32 cellular contexts compared by ENCODE assay signal in genomic region chr13:46731535-46731934, GRCh38.
"Had no signal": no experiment of that assay in that cellular context is flagged by ENCODE, and none has a peak within 500 bp of the region (broad histone marks: within the 10 kb centered on the region; RNA-seq: fewer than 3 reads in every experiment).

No MANE protein-coding gene starts in this region.

- H3K27me3 Mint-ChIP-seq: activated B cell treated with CpG ODN at 0.5 μM for 24 hours; activated CD4-positive, alpha-beta memory T cell treated with anti-CD3 and anti-CD28 coated beads for 36 hours; activated CD4-positive, alpha-beta T cell treated with anti-CD3 and anti-CD28 coated beads, Interleukin-2, amount 10 ng/mL, durations not matched to agents 24 days and 14 days; activated naive CD8-positive, alpha-beta T cell treated with anti-CD3 and anti-CD28 coated beads for 36 hours; activated T-helper 17 cell treated with anti-CD3 and anti-CD28 coated beads, Interleukin-2, amount 50 U/mL, for 72 hours had no signal

- H3K27ac Mint-ChIP-seq: activated B cell treated with CpG ODN at 0.5 μM for 24 hours; activated CD4-positive, alpha-beta memory T cell treated with anti-CD3 and anti-CD28 coated beads for 36 hours; activated CD4-positive, alpha-beta T cell treated with anti-CD3 and anti-CD28 coated beads, Interleukin-2, amount 10 ng/mL, durations not matched to agents 24 days and 14 days; activated naive CD4-positive, alpha-beta T cell treated with anti-CD3 and anti-CD28 coated beads for 36 hours; activated naive CD8-positive, alpha-beta T cell treated with anti-CD3 and anti-CD28 coated beads for 36 hours; activated T-cell treated with anti-CD3 and anti-CD28 coated beads, Interleukin-2, amount 50 U/mL, for 72 hours; activated T-helper 1 cell treated with anti-CD3 and anti-CD28 coated beads, Interleukin-12 subunit alpha, Interleukin-12 subunit beta, Interleukin-2, Interleukin-4 antibody, amounts not matched to agents 30 ng/mL and 10 ng/mL and 1 ng/mL, durations not matched to agents 14 hours and 24 hours and 36 hours; activated T-helper 17 cell treated with anti-CD3 and anti-CD28 coated beads, Interleukin-2, amount 50 U/mL, for 72 hours; T-helper 1 cell treated with Interleukin-12 subunit alpha and Interleukin-12 subunit beta and Interleukin-4 antibody, amounts not matched to agents 30 μg/mL and 1 μg/mL, for 36 hours; T-helper 2 cell treated with Interferon-gamma antibody and Interleukin-4, amounts not matched to agents 5 μg/mL and 100 μg/mL, for 36 hours had no signal

- H3K4me1 Mint-ChIP-seq: activated T-helper 17 cell treated with anti-CD3 and anti-CD28 coated beads, Interleukin-2, amount 50 U/mL, for 72 hours had no signal

- H3K9me3 Mint-ChIP-seq: activated B cell treated with CpG ODN at 0.5 μM for 24 hours; activated CD4-positive, alpha-beta memory T cell treated with anti-CD3 and anti-CD28 coated beads for 36 hours; activated CD4-positive, alpha-beta T cell treated with anti-CD3 and anti-CD28 coated beads, Interleukin-2, amount 10 ng/mL, durations not matched to agents 24 days and 14 days; activated naive CD4-positive, alpha-beta T cell treated with anti-CD3 and anti-CD28 coated beads for 36 hours; activated naive CD4-positive, alpha-beta T cell treated with anti-CD3 and anti-CD28 coated beads, Interleukin-2, amount 50 U/mL, for 72 hours; activated naive CD8-positive, alpha-beta T cell treated with anti-CD3 and anti-CD28 coated beads for 36 hours; activated T-cell treated with anti-CD3 and anti-CD28 coated beads, Interleukin-2, amount 50 U/mL, for 4 hours; activated T-cell treated with anti-CD3 and anti-CD28 coated beads, Interleukin-2, amount 50 U/mL, for 72 hours; activated T-helper 1 cell treated with anti-CD3 and anti-CD28 coated beads, Interleukin-12 subunit alpha, Interleukin-12 subunit beta, Interleukin-2, Interleukin-4 antibody, amounts not matched to agents 30 ng/mL and 10 ng/mL and 1 ng/mL, durations not matched to agents 14 hours and 24 hours and 36 hours; activated T-helper 17 cell treated with anti-CD3 and anti-CD28 coated beads, Interleukin-2, amount 50 U/mL, for 72 hours; T-helper 1 cell treated with Interleukin-12 subunit alpha and Interleukin-12 subunit beta and Interleukin-4 antibody, amounts not matched to agents 30 μg/mL and 1 μg/mL, for 36 hours; T-helper 2 cell treated with Interferon-gamma antibody and Interleukin-4, amounts not matched to agents 5 μg/mL and 100 μg/mL, for 36 hours had no signal

- DNase-seq: activated B cell treated with CpG ODN at 0.5 μM for 24 hours; activated CD4-positive, alpha-beta memory T cell treated with anti-CD3 and anti-CD28 coated beads for 36 hours; activated CD4-positive, alpha-beta T cell treated with anti-CD3 and anti-CD28 coated beads for 4 hours; activated CD4-positive, alpha-beta T cell treated with anti-CD3 and anti-CD28 coated beads, Interleukin-2, amount 10 ng/mL, durations not matched to agents 24 days and 14 days; activated CD4-positive, alpha-beta T cell treated with anti-CD3 and anti-CD28 coated beads, Interleukin-2, amount 50 U/mL, for 1 hour; activated CD4-positive, alpha-beta T cell treated with anti-CD3 and anti-CD28 coated beads, Interleukin-2, amount 50 U/mL, for 4 hours; activated CD4-positive, CD25-positive, alpha-beta regulatory T cell treated with anti-CD3 and anti-CD28 coated beads, Interleukin-2, amount 50 U/mL, for 72 hours; activated CD8-positive, alpha-beta memory T cell treated with anti-CD3 and anti-CD28 coated beads, Interleukin-2, amount 50 U/mL, for 4 hours; activated effector memory CD4-positive, alpha-beta T cell treated with anti-CD3 and anti-CD28 coated beads, Interleukin-2, amount 50 U/mL, for 16 hours; activated gamma-delta T cell treated with Interleukin-2 at 50 U/mL for 16 hours; activated naive CD4-positive, alpha-beta T cell; activated naive CD4-positive, alpha-beta T cell treated with anti-CD3 and anti-CD28 coated beads for 36 hours; activated naive CD4-positive, alpha-beta T cell treated with anti-CD3 and anti-CD28 coated beads, Interleukin-2, amount 50 U/mL, for 16 hours; activated naive CD8-positive, alpha-beta T cell treated with anti-CD3 and anti-CD28 coated beads for 36 hours; activated T-cell treated with anti-CD3 and anti-CD28 coated beads for 4 hours; activated T-cell treated with anti-CD3 and anti-CD28 coated beads, Interleukin-2, amount 50 U/mL, for 1 hour; activated T-cell treated with anti-CD3 and anti-CD28 coated beads, Interleukin-2, amount 50 U/mL, for 4 hours; activated T-cell treated with anti-CD3 and anti-CD28 coated beads, Interleukin-2, amount 50 U/mL, for 72 hours; adrenal gland; amniotic stem cell; aorta; body of pancreas; brain microvascular endothelial cell; central memory CD4-positive, alpha-beta T cell; T-helper 1 cell; T-helper 2 cell; T-helper 9 cell had no signal

- ATAC-seq: activated naive CD4-positive, alpha-beta T cell treated with anti-CD3 and anti-CD28 coated beads, Interleukin-2, amount 50 U/mL, for 72 hours; activated T-cell treated with anti-CD3 and anti-CD28 coated beads, Interleukin-2, amount 50 U/mL, for 4 hours; activated T-cell treated with anti-CD3 and anti-CD28 coated beads, Interleukin-2, amount 50 U/mL, for 72 hours; activated T-helper 17 cell treated with anti-CD3 and anti-CD28 coated beads, Interleukin-2, amount 50 U/mL, for 72 hours; body of pancreas had no signal

- H3K4me3 Mint-ChIP-seq: activated B cell treated with CpG ODN at 0.5 μM for 24 hours; activated CD4-positive, alpha-beta memory T cell treated with anti-CD3 and anti-CD28 coated beads for 36 hours; activated CD4-positive, alpha-beta T cell treated with anti-CD3 and anti-CD28 coated beads, Interleukin-2, amount 10 ng/mL, durations not matched to agents 24 days and 14 days; activated naive CD4-positive, alpha-beta T cell treated with anti-CD3 and anti-CD28 coated beads for 36 hours; activated naive CD8-positive, alpha-beta T cell treated with anti-CD3 and anti-CD28 coated beads for 36 hours; activated T-cell treated with anti-CD3 and anti-CD28 coated beads, Interleukin-2, amount 50 U/mL, for 4 hours; activated T-cell treated with anti-CD3 and anti-CD28 coated beads, Interleukin-2, amount 50 U/mL, for 72 hours; activated T-helper 1 cell treated with anti-CD3 and anti-CD28 coated beads, Interleukin-12 subunit alpha, Interleukin-12 subunit beta, Interleukin-2, Interleukin-4 antibody, amounts not matched to agents 30 ng/mL and 10 ng/mL and 1 ng/mL, durations not matched to agents 14 hours and 24 hours and 36 hours; activated T-helper 17 cell treated with anti-CD3 and anti-CD28 coated beads, Interleukin-2, amount 50 U/mL, for 72 hours; T-helper 1 cell treated with Interleukin-12 subunit alpha and Interleukin-12 subunit beta and Interleukin-4 antibody, amounts not matched to agents 30 μg/mL and 1 μg/mL, for 36 hours; T-helper 2 cell treated with Interferon-gamma antibody and Interleukin-4, amounts not matched to agents 5 μg/mL and 100 μg/mL, for 36 hours had no signal
